In the genomic region with DNA sequence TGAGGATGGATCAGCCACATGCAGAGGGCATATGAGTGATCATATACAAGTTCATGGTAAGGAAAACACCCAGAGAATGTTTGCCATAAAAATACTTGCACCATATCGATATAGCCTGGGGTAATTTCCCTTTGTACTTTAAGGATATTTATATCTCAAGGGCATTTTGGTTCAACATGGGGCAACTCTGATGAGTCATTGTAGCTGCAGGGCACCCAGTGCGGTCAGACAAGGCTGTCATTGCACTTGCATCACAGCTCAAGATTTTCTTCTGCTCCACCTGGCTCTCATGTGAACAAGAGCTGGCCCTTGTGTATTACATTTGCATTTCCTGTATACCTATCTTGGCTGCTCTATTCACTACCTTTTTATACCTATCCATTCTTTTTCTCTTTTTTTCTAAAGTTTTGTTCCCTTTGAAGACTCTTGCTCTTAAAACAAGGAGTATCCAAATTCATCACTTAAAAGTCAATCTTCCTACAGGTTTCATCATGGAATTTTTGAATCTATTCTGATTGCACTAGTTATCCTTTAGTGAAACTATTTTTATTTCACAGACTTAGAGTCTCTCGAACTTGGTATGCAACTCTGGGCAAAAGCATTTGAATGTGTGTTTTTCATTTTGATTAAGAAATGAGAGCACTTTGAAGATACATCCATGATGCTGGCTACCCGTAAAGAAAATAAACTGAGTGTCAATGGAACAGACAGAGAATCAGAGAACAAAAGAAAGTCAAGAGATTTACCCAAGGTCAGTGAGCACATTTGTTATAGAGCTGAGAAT, we compare ENCODE assay signal across 8 cellular contexts.
A peak's percentile ranks its signal among the peaks of the same experiment; 100 is the strongest.
DNase-seq lines count a peak whose midpoint lies in the region; ATAC-seq and TF ChIP-seq lines count a peak whose summit lies in the region.

No MANE protein-coding gene starts in this region.

- H3K27me3 ChIP-seq in CD4-positive, alpha-beta T cell (ENCODE audit: control insufficient read depth, insufficient read depth, low read length): peaks cover 4% of the 10 kb centered on the region
- no peaks in the 10 kb centered on the region for H3K27me3 ChIP-seq in dorsolateral prefrontal cortex

- peak; percentile 81 for ATAC-seq in GM21360 (IDR thresholded peaks at IDR 0.05; ENCODE audit: unreplicated experiment)
- ATAC-seq in stimulated activated naive CD8-positive, alpha-beta T cell treated with anti-CD3 and anti-CD28 coated beads, Interleukin-15, Interleukin-2, amounts not matched to agents 100 U/mL and 50 U/mL, for 24 hours: peak; percentile 49
- no peak for ATAC-seq in CD4-positive, alpha-beta T cell (ENCODE audit: poor library complexity)

- POLR2A ChIA-PET in CD4-positive, alpha-beta T cell (lab: Charles Lee): no interaction called here

- CTCF ChIA-PET in CD4-positive, alpha-beta T cell (lab: Charles Lee): no interaction called here

- H3K36me3 Mint-ChIP-seq in CD4-positive, alpha-beta T cell (ENCODE audit: low read depth): no peaks in the 10 kb centered on the region
- no peaks in the 10 kb centered on the region for H3K36me3 Mint-ChIP-seq in activated T-helper 1 cell treated with anti-CD3 and anti-CD28 coated beads, Interleukin-12 subunit alpha, Interleukin-12 subunit beta, Interleukin-2, Interleukin-4 antibody, amounts not matched to agents 30 ng/mL and 10 ng/mL and 1 ng/mL, durations not matched to agents 14 hours and 24 hours and 36 hours (ENCODE audit: low read depth)

- H3K9me3 ChIP-seq in CD4-positive, alpha-beta T cell (ENCODE audit: control insufficient read depth, low read length): no peaks in the 10 kb centered on the region

- TF ChIP-seq CTCF in epithelial cell of esophagus (IDR thresholded peaks at IDR 0.05; ENCODE audit: insufficient read depth, low read depth, low read length, missing control alignments) (no peak), dorsolateral prefrontal cortex (IDR thresholded peaks at IDR 0.05 in 54 of 56, conservative IDR thresholded peaks at IDR 0.05 in 2 of 56; ENCODE audit: low read depth in 1 of 56, partially characterized antibody in 56 of 56) (no peak)
- no peak for TF ChIP-seq CTCF in CD4-positive, alpha-beta T cell (IDR thresholded peaks at IDR 0.05)

- no peaks in the 10 kb centered on the region for H3K9me3 Mint-ChIP-seq in CD4-positive, alpha-beta T cell
- no peaks in the 10 kb centered on the region for H3K9me3 Mint-ChIP-seq in activated T-helper 1 cell treated with anti-CD3 and anti-CD28 coated beads, Interleukin-12 subunit alpha, Interleukin-12 subunit beta, Interleukin-2, Interleukin-4 antibody, amounts not matched to agents 30 ng/mL and 10 ng/mL and 1 ng/mL, durations not matched to agents 14 hours and 24 hours and 36 hours

- no peak overlapping the region for H3K4me3 ChIP-seq in epithelial cell of esophagus (ENCODE audit: low read length)
- H3K4me3 ChIP-seq in dorsolateral prefrontal cortex: no peak overlapping the region

- intact Hi-C loops in CD4-positive, alpha-beta T cell (cut with DNase I, micrococcal nuclease): no loop called here
- intact Hi-C loops in dorsolateral prefrontal cortex (cut with DNase I): no loop called here
- intact Hi-C loops in activated T-helper 1 cell treated with anti-CD3 and anti-CD28 coated beads, Interleukin-12 subunit alpha, Interleukin-12 subunit beta, Interleukin-2, Interleukin-4 antibody, amounts not matched to agents 30 ng/mL and 10 ng/mL and 1 ng/mL, durations not matched to agents 14 hours and 24 hours and 36 hours (cut with micrococcal nuclease): no loop called here

- DNase-seq in AG08396 (ENCODE audit: low spot score) (peak; percentile 30), MV-4-11 (lab: John Stamatoyannopoulos, UW) (peak; percentile 93), epithelial cell of esophagus (ENCODE audit: low read depth) (peak; percentile 95), dorsolateral prefrontal cortex (no peak)
- DNase-seq in stimulated activated naive CD8-positive, alpha-beta T cell treated with anti-CD3 and anti-CD28 coated beads, Interleukin-15, Interleukin-2, amounts not matched to agents 100 U/mL and 50 U/mL, for 24 hours: no peak
- no peak for DNase-seq in CD4-positive, alpha-beta T cell
- no peak for DNase-seq in activated T-helper 1 cell treated with anti-CD3 and anti-CD28 coated beads, Interleukin-12 subunit alpha, Interleukin-12 subunit beta, Interleukin-2, Interleukin-4 antibody, amounts not matched to agents 30 ng/mL and 10 ng/mL and 1 ng/mL, durations not matched to agents 14 hours and 24 hours and 36 hours (ENCODE audit: low spot score)

- H3K27ac Mint-ChIP-seq in CD4-positive, alpha-beta T cell: no peak overlapping the region
- H3K27ac Mint-ChIP-seq in activated T-helper 1 cell treated with anti-CD3 and anti-CD28 coated beads, Interleukin-12 subunit alpha, Interleukin-12 subunit beta, Interleukin-2, Interleukin-4 antibody, amounts not matched to agents 30 ng/mL and 10 ng/mL and 1 ng/mL, durations not matched to agents 14 hours and 24 hours and 36 hours: no peak overlapping the region

- H3K4me1 Mint-ChIP-seq in CD4-positive, alpha-beta T cell (ENCODE audit: low read depth): no peaks in the 10 kb centered on the region
- no peaks in the 10 kb centered on the region for H3K4me1 Mint-ChIP-seq in activated T-helper 1 cell treated with anti-CD3 and anti-CD28 coated beads, Interleukin-12 subunit alpha, Interleukin-12 subunit beta, Interleukin-2, Interleukin-4 antibody, amounts not matched to agents 30 ng/mL and 10 ng/mL and 1 ng/mL, durations not matched to agents 14 hours and 24 hours and 36 hours (ENCODE audit: low read depth)

- no peak overlapping the region for H3K4me3 Mint-ChIP-seq in CD4-positive, alpha-beta T cell
- H3K4me3 Mint-ChIP-seq in activated T-helper 1 cell treated with anti-CD3 and anti-CD28 coated beads, Interleukin-12 subunit alpha, Interleukin-12 subunit beta, Interleukin-2, Interleukin-4 antibody, amounts not matched to agents 30 ng/mL and 10 ng/mL and 1 ng/mL, durations not matched to agents 14 hours and 24 hours and 36 hours: no peak overlapping the region

- no peak overlapping the region for H3K27ac ChIP-seq in CD4-positive, alpha-beta T cell (ENCODE audit: low read depth, low read length)
- H3K27ac ChIP-seq in dorsolateral prefrontal cortex: no peak overlapping the region

- H3K27me3 Mint-ChIP-seq in CD4-positive, alpha-beta T cell: peaks cover 4% of the 10 kb centered on the region
- no peaks in the 10 kb centered on the region for H3K27me3 Mint-ChIP-seq in activated T-helper 1 cell treated with anti-CD3 and anti-CD28 coated beads, Interleukin-12 subunit alpha, Interleukin-12 subunit beta, Interleukin-2, Interleukin-4 antibody, amounts not matched to agents 30 ng/mL and 10 ng/mL and 1 ng/mL, durations not matched to agents 14 hours and 24 hours and 36 hours (ENCODE audit: insufficient read depth)

Comparison
In these comparisons a context has a peak if more than half of its experiments do, and no peak if none do; other contexts are left out.
1. DNase-seq: peak in AG08396 (single experiment), MV-4-11 (single experiment) and epithelial cell of esophagus (single experiment); none in stimulated activated naive CD8-positive, alpha-beta T cell treated with anti-CD3 and anti-CD28 coated beads, Interleukin-15, Interleukin-2, amounts not matched to agents 100 U/mL and 50 U/mL, for 24 hours (single experiment), CD4-positive, alpha-beta T cell (0 of 10), dorsolateral prefrontal cortex (0 of 10) and activated T-helper 1 cell treated with anti-CD3 and anti-CD28 coated beads, Interleukin-12 subunit alpha, Interleukin-12 subunit beta, Interleukin-2, Interleukin-4 antibody, amounts not matched to agents 30 ng/mL and 10 ng/mL and 1 ng/mL, durations not matched to agents 14 hours and 24 hours and 36 hours (single experiment).